24 cellular contexts compared by ENCODE assay signal in the genomic region with DNA sequence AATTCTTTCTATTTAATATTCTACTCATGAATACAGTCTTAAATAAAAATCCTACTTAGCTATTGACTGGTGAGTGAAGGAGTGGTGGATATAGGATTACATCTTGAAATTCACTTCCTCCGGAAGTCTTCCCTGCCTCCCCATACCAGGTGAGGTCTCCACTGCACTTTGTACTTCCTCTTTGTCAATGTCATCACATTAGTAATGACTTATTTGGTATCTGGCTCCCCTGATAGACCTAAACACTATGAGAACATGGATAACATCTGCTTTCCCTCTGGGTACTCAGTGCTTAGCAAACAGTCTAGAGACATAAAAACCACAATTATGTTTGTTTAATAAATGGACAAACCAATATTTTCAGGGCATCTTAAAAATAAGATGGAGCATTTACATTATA.
A peak's percentile ranks its signal among the peaks of the same experiment; 100 is the strongest.
DNase-seq lines count a peak whose midpoint lies in the region; ATAC-seq and TF ChIP-seq lines count a peak whose summit lies in the region.
"Had no signal": no experiment of that assay in that cellular context is flagged by ENCODE, and none has a peak within 500 bp of the region (broad histone marks: within the 10 kb centered on the region; RNA-seq: fewer than 3 reads in every experiment).

No MANE protein-coding gene starts in this region.

- H3K4me3 ChIP-seq in endocrine pancreas (ENCODE audit: control insufficient read depth, insufficient read depth, low read length) = peak overlapping the region; percentile 37
- H3K4me3 ChIP-seq: SJSA1 had no signal

- peak; percentile 4 for DNase-seq in COLO668 (lab: John Stamatoyannopoulos, UW; ENCODE audit: unreplicated experiment)
- DNase-seq in NCI-H2029 treated with DMSO at 0.1 percent for 48 hours (lab: John Stamatoyannopoulos, UW) = peak; percentile 43
- DNase-seq in DMS114 treated with DMSO at 0.1 percent for 48 hours (lab: John Stamatoyannopoulos, UW; ENCODE audit: unreplicated experiment) = no peak
- no peak for DNase-seq in posterior vena cava (ENCODE audit: low spot score)
- DNase-seq: activated CD4-positive, alpha-beta memory T cell treated with anti-CD3 and anti-CD28 coated beads, Interleukin-2, amount 10 ng/mL, durations not matched to agents 7 days and 5 days; activated CD4-positive, alpha-beta T cell treated with anti-CD3 and anti-CD28 coated beads for 1 hour; activated naive CD4-positive, alpha-beta T cell treated with anti-CD3 and anti-CD28 coated beads, Interleukin-2, amount 50 U/mL, for 16 hours; amygdala; C1 segment of cervical spinal cord; islet precursor cell; natural killer cell; NCI-H1417 treated with DMSO at 0.1 percent for 48 hours; NCI-H2171; NCI-H526; retina; RPMI8226; stimulated activated CD4-positive, alpha-beta T cell treated with anti-CD3 and anti-CD28 coated beads, Interleukin-4, amount 100 ng/mL, for 24 hours; trophoblast cell had no signal

- H3K27ac ChIP-seq in 22Rv1 = peak overlapping the region; percentile 7; the same call in 1 of the 2 replicates
- H3K27ac ChIP-seq: SJSA1 had no signal

- H3K9ac ChIP-seq in endocrine pancreas (ENCODE audit: control insufficient read depth, insufficient read depth, low read length) = no peak overlapping the region

- H3K9me3 ChIP-seq in endocrine pancreas (ENCODE audit: control insufficient read depth, low read length) = no peaks in the 10 kb centered on the region
- H3K9me3 ChIP-seq: SJSA1 had no signal

- no peaks in the 10 kb centered on the region for H3K36me3 ChIP-seq in endocrine pancreas (ENCODE audit: control insufficient read depth, insufficient read depth, low read length)
- H3K36me3 ChIP-seq: SJSA1 had no signal

- no peaks in the 10 kb centered on the region for H3K27me3 ChIP-seq in endocrine pancreas (ENCODE audit: control insufficient read depth, insufficient read depth, low read length)
- H3K27me3 ChIP-seq: SJSA1 had no signal

- ATAC-seq in GM21515 (IDR thresholded peaks at IDR 0.05; ENCODE audit: unreplicated experiment) = no peak
- ATAC-seq: activated T-helper 17 cell treated with anti-CD3 and anti-CD28 coated beads, Interleukin-2, amount 50 U/mL, for 72 hours; natural killer cell; stimulated activated effector memory CD8-positive, alpha-beta T cell treated with anti-CD3 and anti-CD28 coated beads, Interleukin-12 subunit alpha, Interleukin-12 subunit beta, amount 100 ng/mL, for 72 hours had no signal

- no peak for TF ChIP-seq CTCF in 22Rv1 (IDR thresholded peaks at IDR 0.05)

- intact Hi-C loops in posterior vena cava (cut with DNase I) = loop anchor here (10.0 kb wide), 1 partner anchor 167 kb away; no protein-coding TSS in a partner anchor

- H3K4me1 ChIP-seq in endocrine pancreas (ENCODE audit: control insufficient read depth, insufficient read depth, low read length) = peaks cover 16% of the 10 kb centered on the region

Comparison
In these comparisons a context has a peak if more than half of its experiments do, and no peak if none do; other contexts are left out.
1. DNase-seq: peak in COLO668 (single experiment) and NCI-H2029 treated with DMSO at 0.1 percent for 48 hours (single experiment); none in DMS114 treated with DMSO at 0.1 percent for 48 hours (single experiment) and posterior vena cava (single experiment).